1 cellular context compared by ENCODE assay signal in the genomic region with DNA sequence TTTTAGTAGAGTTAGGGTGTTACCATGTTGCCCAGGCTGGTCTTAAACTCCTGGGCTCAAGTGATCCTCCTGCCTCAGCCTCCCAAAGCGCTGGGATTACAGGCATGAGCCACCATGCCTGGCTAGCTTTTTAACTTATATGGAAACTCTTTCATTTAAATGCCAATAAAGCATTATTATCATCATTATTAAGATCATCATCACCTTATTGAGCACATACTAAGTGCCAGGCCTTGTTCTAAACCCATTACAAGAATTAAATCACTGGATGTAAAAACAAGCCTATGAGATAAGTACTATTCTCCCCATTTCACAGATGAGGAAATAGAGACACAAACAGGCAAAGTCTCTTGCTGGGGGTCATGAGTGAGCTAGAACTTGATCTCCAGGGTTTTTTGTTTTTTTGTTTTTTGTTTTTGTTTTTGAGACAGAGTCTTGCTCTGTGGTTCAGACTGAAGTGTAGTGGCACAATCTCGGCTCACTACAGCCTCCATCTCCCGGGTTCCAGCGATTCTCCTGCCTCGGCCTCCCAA.
TF ChIP-seq lines count a peak whose summit lies in the region.

No MANE protein-coding gene starts in this region.

TF ChIP-seq in A549, 52 proteins besides CTCF, POLR2A, EP300 and RAD21:
- TF ChIP-seq, protein P1, sequence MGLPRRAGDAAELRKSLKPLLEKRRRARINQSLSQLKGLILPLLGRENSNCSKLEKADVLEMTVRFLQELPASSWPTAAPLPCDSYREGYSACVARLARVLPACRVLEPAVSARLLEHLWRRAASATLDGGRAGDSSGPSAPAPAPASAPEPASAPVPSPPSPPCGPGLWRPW (IDR thresholded peaks at IDR 0.05): no peak
- TF ChIP-seq HDAC2 (IDR thresholded peaks at IDR 0.05) (peak; percentile 62; the same call in 1 of the 2 replicates), MAFK (IDR thresholded peaks at IDR 0.05; ENCODE audit: partially characterized antibody) (peak; percentile 53), ZFP36 (IDR thresholded peaks at IDR 0.05; ENCODE audit: borderline replicate concordance, partially characterized antibody) (no peak), CBX2 (IDR thresholded peaks at IDR 0.05; ENCODE audit: borderline replicate concordance, low read depth) (no peak)
